8 cellular contexts compared by ENCODE assay signal in the genomic region with DNA sequence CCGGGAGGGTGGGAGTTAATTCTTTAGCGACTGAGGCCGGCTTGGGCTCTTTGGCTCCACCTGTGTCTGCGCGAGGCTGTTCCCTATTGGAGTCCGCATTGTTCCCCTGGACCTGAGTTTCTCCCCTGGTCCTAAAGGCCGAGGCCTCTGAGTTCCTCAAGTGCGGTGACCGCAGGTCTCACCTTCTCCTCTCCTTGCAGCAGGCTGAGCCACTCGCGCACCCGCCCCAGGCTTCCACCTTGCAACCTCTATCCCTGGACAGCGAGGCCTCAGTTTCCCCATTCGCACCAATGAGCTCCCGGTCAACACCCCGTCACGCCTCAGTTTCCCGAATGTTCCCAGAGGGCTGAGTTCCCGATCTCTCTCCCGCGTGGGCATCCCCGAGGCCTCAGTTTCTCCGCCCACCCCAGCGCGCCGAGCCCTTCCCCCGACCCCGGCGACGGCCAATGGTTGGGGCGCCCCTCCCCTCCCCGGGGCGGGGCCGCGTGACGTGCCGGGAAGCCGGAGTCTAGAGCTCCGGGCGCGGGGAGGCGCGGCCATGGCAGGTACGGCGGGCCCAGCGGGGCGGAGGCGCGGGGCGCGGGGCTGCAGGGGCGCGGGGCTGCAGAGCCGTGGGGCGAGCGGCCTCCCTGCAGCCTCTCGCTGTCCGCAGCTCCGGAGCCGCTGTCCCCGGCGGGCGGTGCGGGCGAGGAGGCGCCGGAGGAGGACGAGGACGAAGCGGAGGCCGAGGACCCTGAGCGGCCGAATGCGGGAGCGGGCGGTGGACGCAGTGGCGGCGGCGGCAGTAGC. TPM values are rescaled to one million over a fixed set of nuclear protein-coding genes. Genes with fewer than 3 reads are reported as not detected.
A peak's percentile ranks its signal among the peaks of the same experiment; 100 is the strongest.
DNase-seq lines count a peak whose midpoint lies in the region; ATAC-seq, FAIRE-seq and TF ChIP-seq lines count a peak whose summit lies in the region.

A gene with protein sequence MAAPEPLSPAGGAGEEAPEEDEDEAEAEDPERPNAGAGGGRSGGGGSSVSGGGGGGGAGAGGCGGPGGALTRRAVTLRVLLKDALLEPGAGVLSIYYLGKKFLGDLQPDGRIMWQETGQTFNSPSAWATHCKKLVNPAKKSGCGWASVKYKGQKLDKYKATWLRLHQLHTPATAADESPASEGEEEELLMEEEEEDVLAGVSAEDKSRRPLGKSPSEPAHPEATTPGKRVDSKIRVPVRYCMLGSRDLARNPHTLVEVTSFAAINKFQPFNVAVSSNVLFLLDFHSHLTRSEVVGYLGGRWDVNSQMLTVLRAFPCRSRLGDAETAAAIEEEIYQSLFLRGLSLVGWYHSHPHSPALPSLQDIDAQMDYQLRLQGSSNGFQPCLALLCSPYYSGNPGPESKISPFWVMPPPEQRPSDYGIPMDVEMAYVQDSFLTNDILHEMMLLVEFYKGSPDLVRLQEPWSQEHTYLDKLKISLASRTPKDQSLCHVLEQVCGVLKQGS (plus strand): TSS at position 507 of the 789 bp plus-strand sequence. CDS start 32 bp downstream, at position 539.

- peaks cover 31% of the 10 kb centered on the region for H3K4me1 Mint-ChIP-seq in CD8-positive, alpha-beta T cell (ENCODE audit: low read depth)

- H3K27me3 Mint-ChIP-seq in CD8-positive, alpha-beta T cell (ENCODE audit: low read depth) = no peaks in the 10 kb centered on the region

- no peaks in the 10 kb centered on the region for H3K9me3 Mint-ChIP-seq in CD8-positive, alpha-beta T cell

- H3K4me1 ChIP-seq in CD8-positive, alpha-beta T cell (ENCODE audit: insufficient read depth, low read length) = peaks cover 20% of the 10 kb centered on the region
- peaks cover 16% of the 10 kb centered on the region for H3K4me1 ChIP-seq in endothelial cell of umbilical vein (ENCODE audit: control insufficient read depth, extremely low read depth, insufficient read depth, low read length)
- H3K4me1 ChIP-seq in mononuclear cell (ENCODE audit: insufficient read depth, low read length) = peaks cover 25% of the 10 kb centered on the region

- dilution Hi-C loops in endothelial cell of umbilical vein (cut with MboI; ENCODE audit: extremely low pct_ligation_motif_present, low sequenced_read_pairs) = no loop called here

- TF ChIP-seq CTCF in CD8-positive, alpha-beta T cell (IDR thresholded peaks at IDR 0.05) = no peak
- no peak for TF ChIP-seq CTCF in HL-60 (IDR thresholded peaks at IDR 0.05; ENCODE audit: insufficient read depth, low read length)
- TF ChIP-seq CTCF in endothelial cell of umbilical vein (IDR thresholded peaks at IDR 0.05; ENCODE audit: extremely low read depth in 1 of 2, insufficient read depth in 1 of 2, low read depth in 1 of 2, low read length in 2 of 2) = peak in 1 of 2 donors; percentile 47

- peak within 1 kb of the TSS; percentile 91 for H3K27ac Mint-ChIP-seq in CD8-positive, alpha-beta T cell

- peak; percentile 81 to 96 (median 91) for DNase-seq in CD8-positive, alpha-beta T cell
- DNase-seq in HL-60 (ENCODE audit: low read depth in 1 of 2, low spot score in 1 of 2) (peak; percentile 61 to 76), NOMO-1 treated with dmso at 0.1 percent for 144 hours (lab: John Stamatoyannopoulos, UW; ENCODE audit: unreplicated experiment) (peak; percentile 69), endothelial cell of umbilical vein (ENCODE audit: low read depth, low spot score) (peak; percentile 83)
- peak; percentile 94 for DNase-seq in activated CD8-positive, alpha-beta memory T cell treated with anti-CD3 and anti-CD28 coated beads, Interleukin-2, amount 50 U/mL, for 4 hours
- DNase-seq in stimulated activated CD8-positive, alpha-beta memory T cell treated with anti-CD3 and anti-CD28 coated beads, Interleukin-4, amount 100 ng/mL, for 1 hour (ENCODE audit: low read depth in 2 of 2, low spot score in 1 of 2) = peak; percentile 83 to 87

- no peaks in the 10 kb centered on the region for H4K20me1 ChIP-seq in endothelial cell of umbilical vein (replicated peaks; ENCODE audit: control insufficient read depth, extremely low read depth, insufficient read depth, low read length)

- peak; percentile 70 for ATAC-seq in CD8-positive, alpha-beta T cell
- ATAC-seq in GM19455 (IDR thresholded peaks at IDR 0.05; ENCODE audit: unreplicated experiment) = peak; percentile 58

- peak within 1 kb of the TSS; percentile 100 for H3K4me3 ChIP-seq in CD8-positive, alpha-beta T cell (ENCODE audit: low read depth, low read length)
- H3K4me3 ChIP-seq in HL-60 (replicated peaks; ENCODE audit: insufficient read depth, low read length) = peak within 1 kb of the TSS; percentile 49
- H3K4me3 ChIP-seq in endothelial cell of umbilical vein (replicated peaks in 1 of 3; ENCODE audit: insufficient read depth in 1 of 3, low read depth in 1 of 3, low read length in 3 of 3) = peak within 1 kb of the TSS; percentile 55 to 85 (median 84)
- H3K4me3 ChIP-seq in mononuclear cell (ENCODE audit: low read length) = peak within 1 kb of the TSS; percentile 73

- H2AFZ ChIP-seq in endothelial cell of umbilical vein (ENCODE audit: low read depth, low read length) = peak within 1 kb of the TSS; percentile 99

- peak within 1 kb of the TSS; percentile 91 for H3K4me2 ChIP-seq in endothelial cell of umbilical vein (ENCODE audit: insufficient read depth, low read length)

- peak; percentile 18 for FAIRE-seq in endothelial cell of umbilical vein (lab: Jason Lieb, UNC)

- POLR2A ChIA-PET in CD8-positive, alpha-beta T cell (lab: Charles Lee) = interaction anchor here (0.6 to 2.2 kb wide), 15 partner anchors 9 to 128 kb away, joined by 3 to 17 read pairs (median 5); partner anchors contain the start of genes CHAF1A, HDGFL2, SH3GL1 and YJU2
- POLR2A ChIA-PET in endothelial cell of umbilical vein (lab: Charles Lee) = interaction anchor here (0.6 to 2.3 kb wide), 12 partner anchors 9 to 111 kb away, joined by 3 to 7 read pairs (median 4); partner anchors contain the start of gene YJU2

- H3K27ac ChIP-seq in CD8-positive, alpha-beta T cell (ENCODE audit: low read depth, low read length) = peak within 1 kb of the TSS; percentile 81
- H3K27ac ChIP-seq in HL-60 (replicated peaks) (peak within 1 kb of the TSS; percentile 27; the same call in 1 of the 2 replicates), endothelial cell of umbilical vein (ENCODE audit: insufficient read depth, low read depth, low read length) (peak within 1 kb of the TSS; percentile 77)

- H3K9me3 ChIP-seq in CD8-positive, alpha-beta T cell (ENCODE audit: low read length) = no peaks in the 10 kb centered on the region
- no peaks in the 10 kb centered on the region for H3K9me3 ChIP-seq in endothelial cell of umbilical vein (replicated peaks; ENCODE audit: control insufficient read depth, insufficient read depth, low read length)
- no peaks in the 10 kb centered on the region for H3K9me3 ChIP-seq in mononuclear cell (ENCODE audit: low read depth, low read length)

- peak within 1 kb of the TSS; percentile 92 for H3K4me3 Mint-ChIP-seq in CD8-positive, alpha-beta T cell

- no peak for TF ChIP-seq POLR2A in endothelial cell of umbilical vein (IDR thresholded peaks at IDR 0.05; ENCODE audit: low read depth, low read length)

- H3K36me3 Mint-ChIP-seq in CD8-positive, alpha-beta T cell = peaks cover 17% of the 10 kb centered on the region

- H3K9ac ChIP-seq in endothelial cell of umbilical vein (replicated peaks; ENCODE audit: extremely low read depth, insufficient read depth, low read length) = peak within 1 kb of the TSS; percentile 68

- H3K36me3 ChIP-seq in CD8-positive, alpha-beta T cell (ENCODE audit: insufficient read depth, low read length) = no peaks in the 10 kb centered on the region
- H3K36me3 ChIP-seq in endothelial cell of umbilical vein (ENCODE audit: control insufficient read depth in 2 of 2, extremely low read depth in 1 of 2, insufficient read depth in 2 of 2, low read length in 2 of 2) = peaks cover 2% of the 10 kb centered on the region in 2 experiments

- intact Hi-C loops in CD8-positive, alpha-beta T cell (cut with DNase I, micrococcal nuclease) = loop anchor here (1.0 to 2.0 kb wide), 9 partner anchors 9 to 580 kb away; partner anchors contain the start of genes SH3GL1 (in 2 of the 2), MRPL54 (in 1 of the 2), TMIGD2 (in 1 of the 2) and TNFAIP8L1 (in 1 of the 2)
- intact Hi-C loops in endothelial cell of umbilical vein (cut with micrococcal nuclease) = loop anchor here (1.0 kb wide), 2 partner anchors 15 to 31 kb away; no protein-coding TSS in a partner anchor

- no peaks in the 10 kb centered on the region for H3K27me3 ChIP-seq in CD8-positive, alpha-beta T cell (ENCODE audit: insufficient read depth, low read length)
- H3K27me3 ChIP-seq in HL-60 (ENCODE audit: insufficient read depth, poor library complexity, severe bottlenecking) (peaks cover 5% of the 10 kb centered on the region), endothelial cell of umbilical vein (ENCODE audit: control insufficient read depth in 2 of 2, insufficient read depth in 2 of 2, low read length in 2 of 2) (no peaks in the 10 kb centered on the region), mononuclear cell (ENCODE audit: insufficient read depth, low read length) (no peaks in the 10 kb centered on the region)

- CTCF ChIA-PET in CD8-positive, alpha-beta T cell (lab: Charles Lee) = interaction anchor here (0.6 to 3.2 kb wide), 9 partner anchors 9 to 504 kb away, joined by 3 to 23 read pairs (median 4); partner anchors contain the start of genes SH3GL1 and YJU2
- CTCF ChIA-PET in endothelial cell of umbilical vein (lab: Charles Lee) = interaction anchor here (0.6 to 3.1 kb wide), 13 partner anchors 9 to 506 kb away, joined by 3 to 54 read pairs (median 5); partner anchors contain the start of gene CHAF1A

- no peaks in the 10 kb centered on the region for H3K79me2 ChIP-seq in endothelial cell of umbilical vein (ENCODE audit: control insufficient read depth, insufficient read depth, low read length)

- no TSS peak for BruUV-seq in endothelial cell of umbilical vein (replicated peaks; lab: Mats Ljungman, UMichigan)

- H3K9me1 ChIP-seq in endothelial cell of umbilical vein (replicated peaks; ENCODE audit: control insufficient read depth, extremely low read depth, insufficient read depth, low read length) = no peaks in the 10 kb centered on the region

TF ChIP-seq in endothelial cell of umbilical vein, 7 proteins besides CTCF, POLR2A, EP300 and RAD21:
- TF ChIP-seq POLR2AphosphoS5 (IDR thresholded peaks at IDR 0.05; ENCODE audit: insufficient read depth, low read depth, low read length) = peak; percentile 27
- no peak for TF ChIP-seq FOS (IDR thresholded peaks at IDR 0.05; ENCODE audit: borderline replicate concordance, insufficient read depth, low read length)

RNA-seq across cellular contexts. Expression of the gene that starts here (rescaled TPM):
- 10 to 100 TPM in 1 of 2 experiments, 1 to 10 TPM in 1; 7.3 to 10.4 TPM for total RNA-seq in CD8-positive, alpha-beta T cell
- 21.1 and 22.1 TPM in 2 replicates for total RNA-seq in endothelial cell of umbilical vein
- polyA plus RNA-seq in endothelial cell of umbilical vein = 13.8 and 14.8 TPM in 2 replicates
- 9.0 and 11.6 TPM in 2 replicates for polyA plus RNA-seq in endothelial cell of umbilical vein (2011; cell fraction: cytosol; rRNA removed)
- 6.7 and 7.7 TPM in 2 replicates for polyA plus RNA-seq in endothelial cell of umbilical vein (2011; cell fraction: nucleus; rRNA removed)
- polyA plus RNA-seq in endothelial cell of umbilical vein (2012) = 13.3 and 22.7 TPM in 2 replicates
- polyA minus RNA-seq in endothelial cell of umbilical vein = 7.7 and 11.2 TPM in 2 replicates
- polyA minus RNA-seq in endothelial cell of umbilical vein (2011; cell fraction: cytosol; rRNA and poly(A)+ RNA removed) = 8.4 TPM
- 1.8 and 6.9 TPM in 2 replicates for polyA minus RNA-seq in endothelial cell of umbilical vein (2011; cell fraction: nucleus; rRNA and poly(A)+ RNA removed)
- total RNA-seq in mononuclear cell = 7.3 TPM

Comparison
In these comparisons a context has a peak if more than half of its experiments do, and no peak if none do; other contexts are left out.
1. Peak in every context shown above with its lines: DNase-seq, ATAC-seq, H3K4me3 ChIP-seq and H3K27ac ChIP-seq.
2. H3K27ac ChIP-seq: peak in every context shown above with its lines; median percentile 81 in CD8-positive, alpha-beta T cell; 77 in endothelial cell of umbilical vein; 27 in HL-60.
3. H3K4me3 ChIP-seq: peak in every context shown above with its lines; median percentile 100 in CD8-positive, alpha-beta T cell; 84 in endothelial cell of umbilical vein; 73 in mononuclear cell; 49 in HL-60.